In the genomic region with DNA sequence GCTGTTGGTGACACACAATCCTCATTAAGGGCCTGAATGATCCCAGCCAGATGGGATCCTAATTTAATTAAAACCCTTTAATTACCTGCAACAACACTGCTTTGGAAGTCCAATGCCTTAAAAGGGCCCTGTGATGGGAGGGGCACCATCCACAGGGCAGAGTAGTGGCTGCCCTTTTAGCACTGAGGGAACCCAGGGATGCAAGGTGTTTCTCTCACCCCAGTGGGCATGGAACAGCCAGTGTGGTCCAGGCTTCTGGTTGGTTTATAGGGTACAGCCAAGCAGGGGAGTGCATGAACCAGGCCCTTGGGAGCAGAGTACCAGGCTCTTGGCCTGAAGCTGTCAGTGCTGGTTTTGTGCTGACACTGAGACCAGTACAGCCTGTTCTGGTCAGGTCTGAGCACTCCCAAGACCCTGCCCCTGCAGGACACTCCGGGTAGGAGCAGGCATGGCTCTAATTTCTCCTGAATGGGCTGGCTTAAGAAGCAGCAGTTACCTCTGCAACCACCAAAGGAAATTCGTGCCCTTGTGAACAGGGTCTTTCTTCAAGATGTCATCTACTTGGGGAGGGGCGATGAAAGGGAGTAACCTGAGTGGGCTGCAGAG, we compare ENCODE assay signal across 14 cellular contexts. TPM values are rescaled to one million over a fixed set of nuclear protein-coding genes. Genes with fewer than 3 reads are reported as not detected.
DNase-seq lines count a peak whose midpoint lies in the region; ATAC-seq and TF ChIP-seq lines count a peak whose summit lies in the region.
"Had no signal": no experiment of that assay in that cellular context is flagged by ENCODE, and none has a peak within 500 bp of the region (broad histone marks: within the 10 kb centered on the region; RNA-seq: fewer than 3 reads in every experiment).

No MANE protein-coding gene starts in this region.

- no peaks in the 10 kb centered on the region for H3K27me3 Mint-ChIP-seq in neural crest cell (ENCODE audit: low read depth)
- H3K27me3 Mint-ChIP-seq in natural killer cell (ENCODE audit: low read depth in 2 of 2): no peaks in the 10 kb centered on the region

- H3K9ac ChIP-seq in KMS-11: no peak overlapping the region

- H3K4me3 Mint-ChIP-seq in neural crest cell (no peak overlapping the region), natural killer cell (no peak overlapping the region)

- H3K4me1 Mint-ChIP-seq in neural crest cell: peaks cover 6% of the 10 kb centered on the region
- no peaks in the 10 kb centered on the region for H3K4me1 Mint-ChIP-seq in natural killer cell

- H3K36me3 Mint-ChIP-seq in neural crest cell (ENCODE audit: low read depth): no peaks in the 10 kb centered on the region
- no peaks in the 10 kb centered on the region for H3K36me3 Mint-ChIP-seq in natural killer cell

- ATAC-seq in GM18511 (IDR thresholded peaks at IDR 0.05; ENCODE audit: unreplicated experiment) (no peak), natural killer cell (no peak), GM19395 (IDR thresholded peaks at IDR 0.05; ENCODE audit: unreplicated experiment) (no peak)

- H2AFZ ChIP-seq in KMS-11 (ENCODE audit: low read depth): no peak overlapping the region

- H4K20me1 ChIP-seq in KMS-11 (ENCODE audit: insufficient read depth): no peaks in the 10 kb centered on the region

- no peaks in the 10 kb centered on the region for H3K27me3 ChIP-seq in KMS-11 (ENCODE audit: insufficient read depth, low read depth)

- intact Hi-C loops in natural killer cell (cut with micrococcal nuclease): no loop called here

- H3K9me3 Mint-ChIP-seq in neural crest cell (no peaks in the 10 kb centered on the region), natural killer cell (no peaks in the 10 kb centered on the region)
- H3K9me3 Mint-ChIP-seq: activated T-helper 2 cell treated with anti-CD3 and anti-CD28 coated beads, Interferon-gamma antibody, Interleukin-2, Interleukin-4, amounts not matched to agents 10 μg/mL and 5 μg/mL and 100 μg/mL, durations not matched to agents 14 hours and 24 hours and 36 hours had no signal

- DNase-seq in G401 (ENCODE audit: low spot score) (peak; percentile 41), cerebellar cortex (ENCODE audit: low spot score) (peak; percentile 74), neural crest cell (ENCODE audit: low read depth, low spot score) (no peak), natural killer cell (no peak), NCI-H2107 (lab: John Stamatoyannopoulos, UW) (no peak)
- DNase-seq: DMS79, NCI-H1105 treated with DMSO at 0.1 percent for 48 hours, small intestine had no signal

- H3K79me2 ChIP-seq in KMS-11 (ENCODE audit: insufficient read depth, low read depth): no peaks in the 10 kb centered on the region

- peak overlapping the region; percentile 6 for H3K27ac Mint-ChIP-seq in neural crest cell (ENCODE audit: unreplicated experiment)
- no peak overlapping the region for H3K27ac Mint-ChIP-seq in natural killer cell
- H3K27ac Mint-ChIP-seq: activated T-helper 2 cell treated with anti-CD3 and anti-CD28 coated beads, Interferon-gamma antibody, Interleukin-2, Interleukin-4, amounts not matched to agents 10 μg/mL and 5 μg/mL and 100 μg/mL, durations not matched to agents 14 hours and 24 hours and 36 hours had no signal

- TF ChIP-seq CTCF in KMS-11 (conservative IDR thresholded peaks at IDR 0.05; ENCODE audit: low read depth, low read length) (0 out of 2 replicates have a peak, but pooled peaks have one; percentile 24), neural crest cell (conservative IDR thresholded peaks at IDR 0.05) (peak; percentile 44), natural killer cell (IDR thresholded peaks at IDR 0.05) (no peak)

- H3K4me3 ChIP-seq in KMS-11 (IDR thresholded peaks at IDR 0.05; ENCODE audit: insufficient read depth, low read depth, low read length): no peak overlapping the region
- H3K4me3 ChIP-seq: coronary artery had no signal

- no peak overlapping the region for H3K27ac ChIP-seq in KMS-11

- no peak overlapping the region for H3K4me2 ChIP-seq in KMS-11

- H3K4me1 ChIP-seq in KMS-11 (ENCODE audit: low read depth, poor library complexity, severe bottlenecking): no peaks in the 10 kb centered on the region

- in situ Hi-C loops in G401 (cut with HindIII; ENCODE audit: low sequenced_read_pairs): no loop called here

- no peaks in the 10 kb centered on the region for H3K36me3 ChIP-seq in KMS-11 (ENCODE audit: insufficient read depth)

RNA-seq across cellular contexts. Expression of a gene that starts 9.9 kb away (rescaled TPM):
- 93.4 and 111 TPM in 2 replicates for total RNA-seq in G401 (2014; rRNA removed; shearing (Covaris generic))
- total RNA-seq in neural crest cell (0.79 and 1.1 TPM in 2 replicates), natural killer cell (not detected)
- total RNA-seq: mononuclear cell had no signal

Comparison
In these comparisons a context has a peak if more than half of its experiments do, and no peak if none do; other contexts are left out.
1. DNase-seq: peak in G401 (single experiment) and cerebellar cortex (single experiment); none in neural crest cell (single experiment), natural killer cell (single experiment) and NCI-H2107 (single experiment).
2. RNA of a gene that starts 9.9 kb away (total RNA-seq): 93.4 to 111 TPM in G401; 0.79 to 1.1 TPM in neural crest cell and not detected in natural killer cell; every median in the first group is over 10 times any median in the second.